Comparison of ENCODE assay signal across 8 cellular contexts in genomic region chr1:181088079-181089016, GRCh38. TPM values are rescaled to one million over a fixed set of nuclear protein-coding genes. Genes with fewer than 3 reads are reported as not detected.
DNase-seq lines count a peak whose midpoint lies in the region; ATAC-seq and TF ChIP-seq lines count a peak whose summit lies in the region.

TSS of gene IER5 (plus strand) at chr1:181088700. CDS start at chr1:181088903, 203 bp downstream.

- H3K27ac ChIP-seq in ascending aorta (peak within 1 kb of the TSS; percentile 94 to 97), right cardiac atrium (ENCODE audit: low read length) (peak within 1 kb of the TSS; percentile 87), vagina (peak within 1 kb of the TSS; percentile 93)

- TF ChIP-seq CTCF in ascending aorta (IDR thresholded peaks at IDR 0.05) (peak in 1 of 3 experiments; percentile 9), vagina (IDR thresholded peaks at IDR 0.05) (peak in 1 of 3 experiments; percentile 8)

- H3K4me1 ChIP-seq in ascending aorta (peaks cover 4 to 11% of the 10 kb centered on the region in 2 donors), right cardiac atrium (ENCODE audit: control insufficient read depth, insufficient read depth, low read length) (no peaks in the 10 kb centered on the region), vagina (peaks cover 30% of the 10 kb centered on the region)

- no peaks in the 10 kb centered on the region for H3K27me3 ChIP-seq in ascending aorta
- no peaks in the 10 kb centered on the region for H3K27me3 ChIP-seq in right cardiac atrium (ENCODE audit: control insufficient read depth, insufficient read depth)
- no peaks in the 10 kb centered on the region for H3K27me3 ChIP-seq in vagina

- ATAC-seq in GM18511 (IDR thresholded peaks at IDR 0.05; ENCODE audit: unreplicated experiment) (peak; percentile 69), HG03025 (IDR thresholded peaks at IDR 0.05; ENCODE audit: low FRiP score, unreplicated experiment) (peak; percentile 78), right cardiac atrium (peak; percentile 93 to 94)

- peak; percentile 90 to 100 for TF ChIP-seq POLR2A in vagina (IDR thresholded peaks at IDR 0.05)

- H3K36me3 ChIP-seq in ascending aorta: no peaks in the 10 kb centered on the region
- H3K36me3 ChIP-seq in vagina: peaks cover 0 to 6% of the 10 kb centered on the region in 2 donors

- DNase-seq in NCI-H2029 treated with DMSO at 0.1 percent for 48 hours (lab: John Stamatoyannopoulos, UW) (peak; percentile 72), T-helper 22 cell (ENCODE audit: low read depth) (peak; percentile 87), ascending aorta (ENCODE audit: low spot score in 2 of 2) (peak; percentile 91 to 98), right cardiac atrium (peak; percentile 95 to 97 (median 96)), putamen (ENCODE audit: low spot score) (peak; percentile 94), vagina (ENCODE audit: extremely low spot score in 2 of 2) (peak; percentile 98 to 99)

- 3% methylated on average over 76 of the region's 76 CpGs for WGBS in right cardiac atrium

- H3K4me3 ChIP-seq in ascending aorta: peak within 1 kb of the TSS; percentile 89 to 97
- peak within 1 kb of the TSS; percentile 70 for H3K4me3 ChIP-seq in right cardiac atrium (ENCODE audit: low read length)
- peak within 1 kb of the TSS; percentile 71 to 77 for H3K4me3 ChIP-seq in vagina

- intact Hi-C loops in ascending aorta (cut with DNase I) (loop anchor here (1.0 to 5.0 kb wide), 7 partner anchors 17 to 936 kb away; partner anchors contain the start of genes KIAA1614, MR1, QSOX1 and STX6), right cardiac atrium (cut with DNase I) (loop anchor here in 2 of 4 donors (2.0 to 10.0 kb wide), 3 partner anchors 54 kb away; partner anchors contain the start of gene MR1 (in 1 of the 2)), vagina (cut with DNase I) (loop anchor here (2.0 kb wide), 2 partner anchors 16 to 54 kb away; no protein-coding TSS in a partner anchor)

- H3K9me3 ChIP-seq in ascending aorta (no peaks in the 10 kb centered on the region), right cardiac atrium (ENCODE audit: control insufficient read depth, low read length) (no peaks in the 10 kb centered on the region), vagina (no peaks in the 10 kb centered on the region)

RNA-seq across cellular contexts. Expression of gene IER5, which starts in this region (rescaled TPM):
- total RNA-seq in ascending aorta (47.9 TPM), right cardiac atrium (10 to 100 TPM; 21.9 to 32.6 (median 28.2) TPM), vagina (13.0 TPM)
- 63.8 TPM for polyA plus RNA-seq in right cardiac atrium

Comparison
In these comparisons a context has a peak if more than half of its experiments do, and no peak if none do; other contexts are left out.
1. Peak in every context shown above with its lines: DNase-seq, ATAC-seq, H3K4me3 ChIP-seq and H3K27ac ChIP-seq.